In genomic region chr22:17512960-17513359, GRCh38 we compare ENCODE assay signal across 8 cellular contexts. TPM values are rescaled to one million over a fixed set of nuclear protein-coding genes. Genes with fewer than 3 reads are reported as not detected.
"Had no signal": no experiment of that assay in that cellular context is flagged by ENCODE, and none has a peak within 500 bp of the region (broad histone marks: within the 10 kb centered on the region; RNA-seq: fewer than 3 reads in every experiment).

No MANE protein-coding gene starts in this region.

- H3K27ac ChIP-seq: GM23248 had no signal

- H3K4me1 ChIP-seq: HAP-1 had no signal

- H3K9me3 ChIP-seq: HAP-1 had no signal

- FAIRE-seq: HTR-8/SVneo had no signal

- ATAC-seq: HCT116 had no signal

- H3K4me3 ChIP-seq: GM23248, HAP-1 had no signal

- H2AFZ ChIP-seq: GM23248 had no signal

- DNase-seq: GM23248, GOT3, H7, IMR-90 had no signal

- H3K9ac ChIP-seq: GM23248 had no signal

RNA-seq across cellular contexts. Expression of gene SLC25A18, which starts 50.3 kb away (rescaled TPM):
- total RNA-seq: GM23248, HT-29, IMR-90 had no signal
- polyA plus RNA-seq: GM23248 had no signal
